ENCODE assay signal across 31 cellular contexts in genomic region chr9:21171351-21171750, GRCh38. TPM values are rescaled to one million over a fixed set of nuclear protein-coding genes. Genes with fewer than 3 reads are reported as not detected.
"Had no signal": no experiment of that assay in that cellular context is flagged by ENCODE, and none has a peak within 500 bp of the region (broad histone marks: within the 10 kb centered on the region; RNA-seq: fewer than 3 reads in every experiment).

No MANE protein-coding gene starts in this region.

- H3K27ac ChIP-seq: adrenal gland, ascending aorta, body of pancreas, brain microvascular endothelial cell, breast epithelium, cardiac muscle cell had no signal

- DNase-seq: activated effector memory CD4-positive, alpha-beta T cell treated with anti-CD3 and anti-CD28 coated beads, Interleukin-2, amount 50 U/mL, for 16 hours; activated effector memory CD4-positive, alpha-beta T cell treated with Interleukin-2 at 50 U/mL for 16 hours; activated gamma-delta T cell; activated gamma-delta T cell treated with Interleukin-2 at 50 U/mL for 16 hours; activated naive CD4-positive, alpha-beta T cell; activated naive CD4-positive, alpha-beta T cell treated with anti-CD3 and anti-CD28 coated beads for 36 hours; activated naive CD4-positive, alpha-beta T cell treated with anti-CD3 and anti-CD28 coated beads, Interleukin-2, amount 10 ng/mL, durations not matched to agents 7 days and 5 days; activated naive CD4-positive, alpha-beta T cell treated with anti-CD3 and anti-CD28 coated beads, Interleukin-2, amount 50 U/mL, for 16 hours; activated naive CD4-positive, alpha-beta T cell treated with Interleukin-2 at 50 U/mL for 16 hours; activated naive CD8-positive, alpha-beta T cell treated with anti-CD3 and anti-CD28 coated beads for 36 hours; activated naive CD8-positive, alpha-beta T cell treated with anti-CD3 and anti-CD28 coated beads, Interleukin-2, amount 10 ng/mL, durations not matched to agents 7 days and 5 days; activated naive CD8-positive, alpha-beta T cell treated with anti-CD3 and anti-CD28 coated beads, Interleukin-2, amount 50 U/mL, for 24 hours; activated T-cell treated with anti-CD3 and anti-CD28 coated beads, Interleukin-2, amount 50 U/mL, for 1 hour; activated T-cell treated with anti-CD3 and anti-CD28 coated beads, Interleukin-2, amount 50 U/mL, for 24 hours; activated T-cell treated with anti-CD3 and anti-CD28 coated beads, Interleukin-2, amount 50 U/mL, for 4 hours; activated T-cell treated with anti-CD3 and anti-CD28 coated beads, Interleukin-2, amount 50 U/mL, for 48 hours; activated T-cell treated with anti-CD3 and anti-CD28 coated beads, Interleukin-2, amount 50 U/mL, for 72 hours; adrenal gland; amniotic stem cell; amygdala; anterior cingulate cortex; aorta; body of pancreas; brain microvascular endothelial cell; caudate nucleus; central memory CD4-positive, alpha-beta T cell; cerebellar nuclear complex had no signal

- H3K27me3 ChIP-seq: adrenal gland, ascending aorta, body of pancreas, brain microvascular endothelial cell, breast epithelium, cardiac muscle cell had no signal

- H3K36me3 ChIP-seq: adrenal gland, ascending aorta, brain microvascular endothelial cell, breast epithelium, cardiac muscle cell had no signal

- H3K4me1 ChIP-seq: adrenal gland, ascending aorta, body of pancreas, breast epithelium had no signal

- H3K4me3 ChIP-seq: adrenal gland, ascending aorta, body of pancreas, breast epithelium, cardiac muscle cell had no signal

- H3K9me3 ChIP-seq: adrenal gland, ascending aorta, body of pancreas, breast epithelium had no signal

RNA-seq across cellular contexts. Expression of gene IFNA21, which starts 4.9 kb away (rescaled TPM):
- polyA plus RNA-seq: adipose tissue, adrenal gland, aorta, cardiac muscle cell had no signal

RNA-seq across cellular contexts. Expression of gene IFNA4, which starts 16.0 kb away (rescaled TPM):
- polyA plus RNA-seq: adipose tissue, adrenal gland, aorta, cardiac muscle cell had no signal

RNA-seq across cellular contexts. Expression of gene IFNW1, which starts 29.7 kb away (rescaled TPM):
- polyA plus RNA-seq: adipose tissue, adrenal gland, aorta, cardiac muscle cell had no signal

RNA-seq across cellular contexts. Expression of gene IFNA7, which starts 30.7 kb away (rescaled TPM):
- polyA plus RNA-seq: adipose tissue, adrenal gland, aorta, cardiac muscle cell had no signal

RNA-seq across cellular contexts. Expression of gene IFNA10, which starts 35.6 kb away (rescaled TPM):
- polyA plus RNA-seq: adipose tissue, adrenal gland, aorta, cardiac muscle cell had no signal
